Comparison of ENCODE assay signal across 8 cellular contexts in genomic region chr17:38729368-38729885, GRCh38. TPM values are rescaled to one million over a fixed set of nuclear protein-coding genes. Genes with fewer than 3 reads are reported as not detected.
DNase-seq lines count a peak whose midpoint lies in the region; ATAC-seq and TF ChIP-seq lines count a peak whose summit lies in the region.

No MANE protein-coding gene starts in this region.

- peaks cover 86% of the 10 kb centered on the region for H3K4me1 Mint-ChIP-seq in central memory CD8-positive, alpha-beta T cell
- peaks cover 39 to 69% (median 67%) of the 10 kb centered on the region in 3 donors for H3K4me1 Mint-ChIP-seq in naive B cell

- no peak for DNase-seq in central memory CD8-positive, alpha-beta T cell (ENCODE audit: low spot score in 2 of 2)
- DNase-seq in naive B cell: no peak
- no peak for DNase-seq in hepatic stellate cell (ENCODE audit: low spot score)
- no peak for DNase-seq in NCI-H128 (lab: John Stamatoyannopoulos, UW; ENCODE audit: unreplicated experiment)

- H4K20me1 ChIP-seq in KMS-11 (ENCODE audit: insufficient read depth): no peaks in the 10 kb centered on the region

- peak overlapping the region; percentile 74 for H3K4me2 ChIP-seq in KMS-11

- H2AFZ ChIP-seq in ACC112 (ENCODE audit: low read length, unreplicated experiment) (no peak overlapping the region), KMS-11 (ENCODE audit: low read depth) (0 out of 2 replicates have a peak overlapping the region, but pooled peaks have one; percentile 24)

- H3K4me1 ChIP-seq in ACC112 (ENCODE audit: control insufficient read depth, insufficient read depth, low read length, unreplicated experiment) (peaks cover 19% of the 10 kb centered on the region), KMS-11 (ENCODE audit: low read depth, poor library complexity, severe bottlenecking) (peaks cover 18% of the 10 kb centered on the region)

- H3K27me3 Mint-ChIP-seq in central memory CD8-positive, alpha-beta T cell: no peaks in the 10 kb centered on the region
- H3K27me3 Mint-ChIP-seq in naive B cell: no peaks in the 10 kb centered on the region

- H3K27me3 ChIP-seq in ACC112 (ENCODE audit: insufficient read depth, low read length): no peaks in the 10 kb centered on the region
- no peaks in the 10 kb centered on the region for H3K27me3 ChIP-seq in KMS-11 (ENCODE audit: insufficient read depth, low read depth)

- H3K27ac ChIP-seq in ACC112 (ENCODE audit: low read depth, low read length) (no peak overlapping the region), KMS-11 (no peak overlapping the region)

- peak overlapping the region; percentile 34; the same call in 1 of the 2 replicates for H3K9ac ChIP-seq in KMS-11

- H3K36me3 ChIP-seq in ACC112 (ENCODE audit: insufficient read depth, low read length) (no peaks in the 10 kb centered on the region), KMS-11 (ENCODE audit: insufficient read depth) (no peaks in the 10 kb centered on the region)

- H3K4me3 ChIP-seq in ACC112 (ENCODE audit: low read depth, low read length): peak overlapping the region; percentile 79
- H3K4me3 ChIP-seq in KMS-11 (IDR thresholded peaks at IDR 0.05; ENCODE audit: insufficient read depth, low read depth, low read length): no peak overlapping the region

- TF ChIP-seq CTCF in KMS-11 (conservative IDR thresholded peaks at IDR 0.05; ENCODE audit: low read depth, low read length): no peak; the same call in 1 of the 2 replicates

- H3K36me3 Mint-ChIP-seq in central memory CD8-positive, alpha-beta T cell (ENCODE audit: insufficient read depth): peaks cover 31% of the 10 kb centered on the region
- no peaks in the 10 kb centered on the region for H3K36me3 Mint-ChIP-seq in naive B cell

- H3K79me2 ChIP-seq in ACC112 (ENCODE audit: control insufficient read depth, insufficient read depth, low read length, unreplicated experiment): peaks cover 18% of the 10 kb centered on the region
- H3K79me2 ChIP-seq in KMS-11 (ENCODE audit: insufficient read depth, low read depth): peaks cover 12% of the 10 kb centered on the region; the same call in 1 of the 2 replicates

- peak overlapping the region; percentile 82 for H3K27ac Mint-ChIP-seq in central memory CD8-positive, alpha-beta T cell (ENCODE audit: low read depth)
- H3K27ac Mint-ChIP-seq in naive B cell: peak overlapping the region in 3 of 6 donors; percentile 14 to 82 (median 59)

- no peak for ATAC-seq in central memory CD8-positive, alpha-beta T cell (replicated peaks; ENCODE audit: extremely low read depth, poor library complexity, severe bottlenecking)
- ATAC-seq in naive B cell (ENCODE audit: low read depth in 2 of 2): no peak
- ATAC-seq in HG02884 (IDR thresholded peaks at IDR 0.05; ENCODE audit: unreplicated experiment): no peak
- ATAC-seq in GM18867 (IDR thresholded peaks at IDR 0.05; ENCODE audit: unreplicated experiment): no peak

- peak overlapping the region; percentile 81 for H3K4me3 Mint-ChIP-seq in central memory CD8-positive, alpha-beta T cell
- H3K4me3 Mint-ChIP-seq in naive B cell: peak overlapping the region; percentile 63 to 96 (median 86)

- H3K9me3 Mint-ChIP-seq in central memory CD8-positive, alpha-beta T cell: peaks cover 5% of the 10 kb centered on the region
- peaks cover 0 to 4% (median 0%) of the 10 kb centered on the region in 7 donors for H3K9me3 Mint-ChIP-seq in naive B cell

RNA-seq across cellular contexts. Expression of gene CISD3, which starts 0.7 kb away (rescaled TPM):
- polyA plus RNA-seq in naive B cell (ENCODE audit: low read depth in 6 of 6): 10 to 100 TPM; 19.1 to 31.5 (median 21.2) TPM

RNA-seq across cellular contexts. Expression of gene PCGF2, which starts 18.7 kb away (rescaled TPM):
- not detected for polyA plus RNA-seq in naive B cell (ENCODE audit: low read depth in 6 of 6)

RNA-seq across cellular contexts. Expression of gene PSMB3, which starts 23.1 kb away (rescaled TPM):
- polyA plus RNA-seq in naive B cell (ENCODE audit: low read depth in 6 of 6): 100 to 1,000 TPM; 326 to 642 (median 411) TPM

RNA-seq across cellular contexts. Expression of gene MLLT6, which starts 24.4 kb away (rescaled TPM):
- 1 to 10 TPM; 1.7 to 9.0 (median 4.7) TPM for polyA plus RNA-seq in naive B cell (ENCODE audit: low read depth in 6 of 6)

RNA-seq across cellular contexts. Expression of gene EPOP, which starts 54.7 kb away (rescaled TPM):
- not detected for polyA plus RNA-seq in naive B cell (ENCODE audit: low read depth in 6 of 6)
